ENCODE assay signal across 8 cellular contexts in genomic region chr22:20885557-20886323, GRCh38. TPM values are rescaled to one million over a fixed set of nuclear protein-coding genes. Genes with fewer than 3 reads are reported as not detected.
A peak's percentile ranks its signal among the peaks of the same experiment; 100 is the strongest.
DNase-seq lines count a peak whose midpoint lies in the region; ATAC-seq and TF ChIP-seq lines count a peak whose summit lies in the region.

No MANE protein-coding gene starts in this region.

- no peaks in the 10 kb centered on the region for H3K27me3 ChIP-seq in BJ (ENCODE audit: control insufficient read depth, insufficient read depth, low read length)
- H3K27me3 ChIP-seq in H7 (ENCODE audit: control insufficient read depth, insufficient read depth, low read length): no peaks in the 10 kb centered on the region

- POLR2A ChIA-PET in BJ (lab: Charles Lee): interaction anchor here (0.5 to 0.6 kb wide), 2 partner anchors 16 to 71 kb away, joined by 7 to 9 read pairs; no protein-coding TSS in a partner anchor

- TF ChIP-seq CTCF in BJ (IDR thresholded peaks at IDR 0.05; ENCODE audit: insufficient read depth, low read depth, low read length): peak; percentile 98

- ATAC-seq in esophagus mucosa: peak; percentile 89
- ATAC-seq in HG02884 (IDR thresholded peaks at IDR 0.05; ENCODE audit: unreplicated experiment): no peak

- H3K36me3 ChIP-seq in BJ (ENCODE audit: control insufficient read depth, insufficient read depth, low read length) (peaks cover 12% of the 10 kb centered on the region), H7 (replicated peaks; ENCODE audit: control insufficient read depth, insufficient read depth, low read length) (peaks cover 2% of the 10 kb centered on the region)

- CTCF ChIA-PET in BJ (lab: Yijun Ruan, JAX): interaction anchor here (0.6 to 2.6 kb wide), 46 partner anchors 9 to 322 kb away, joined by 3 to 36 read pairs (median 4); partner anchors contain the start of genes CRKL and THAP7

- peak; percentile 12 for DNase-seq in BJ (ENCODE audit: low read depth)
- DNase-seq in H7: peak; percentile 92
- peak; percentile 49 for DNase-seq in NCI-H748 (lab: John Stamatoyannopoulos, UW; ENCODE audit: unreplicated experiment)
- peak; percentile 66 for DNase-seq in activated CD8-positive, alpha-beta memory T cell treated with anti-CD3 and anti-CD28 coated beads for 24 hours
- peak; percentile 54 for DNase-seq in middle frontal gyrus (ENCODE audit: extremely low spot score, low spot score)
- DNase-seq in stimulated activated CD8-positive, alpha-beta memory T cell treated with anti-CD3 and anti-CD28 coated beads, Interleukin-4, amount 100 ng/mL, for 48 hours: peak; percentile 67

- H3K4me3 ChIP-seq in BJ (ENCODE audit: low read depth, low read length) (no peak overlapping the region), H7 (ENCODE audit: insufficient read depth, low read depth, low read length) (no peak overlapping the region)

RNA-seq across cellular contexts. Expression of gene SNAP29, which starts 26.9 kb away (rescaled TPM):
- polyA plus RNA-seq in BJ (2011; rRNA removed): 34.6 and 41.9 TPM in 2 replicates
- 11.4 and 12.6 TPM in 2 replicates for polyA minus RNA-seq in BJ (2011; rRNA and poly(A)+ RNA removed)
- total RNA-seq in H7 (2014; rRNA removed; shearing (Covaris generic)): 4.3 TPM in 2 replicates
- total RNA-seq in esophagus mucosa: 24.0 TPM

RNA-seq across cellular contexts. Expression of gene PI4KA, which starts 27.1 kb away (rescaled TPM):
- polyA plus RNA-seq in BJ (2011; rRNA removed): 23.7 and 34.2 TPM in 2 replicates
- polyA minus RNA-seq in BJ (2011; rRNA and poly(A)+ RNA removed): 46.6 and 52.1 TPM in 2 replicates
- total RNA-seq in H7 (2014; rRNA removed; shearing (Covaris generic)): 28.4 and 28.5 TPM in 2 replicates
- total RNA-seq in esophagus mucosa: 28.5 TPM

RNA-seq across cellular contexts. Expression of gene CRKL, which starts 31.5 kb away (rescaled TPM):
- 14.7 and 21.4 TPM in 2 replicates for polyA plus RNA-seq in BJ (2011; rRNA removed)
- 27.9 and 29.8 TPM in 2 replicates for polyA minus RNA-seq in BJ (2011; rRNA and poly(A)+ RNA removed)
- total RNA-seq in H7 (2014; rRNA removed; shearing (Covaris generic)): 70.6 and 71.5 TPM in 2 replicates
- total RNA-seq in esophagus mucosa: 42.6 TPM

Comparison
In these comparisons a context has a peak if more than half of its experiments do, and no peak if none do; other contexts are left out.
1. DNase-seq: peak in every context shown above with its lines; median percentile 92 in H7; 67 in stimulated activated CD8-positive, alpha-beta memory T cell treated with anti-CD3 and anti-CD28 coated beads, Interleukin-4, amount 100 ng/mL, for 48 hours; 66 in activated CD8-positive, alpha-beta memory T cell treated with anti-CD3 and anti-CD28 coated beads for 24 hours; 54 in middle frontal gyrus; 49 in NCI-H748; 12 in BJ.